Comparison of ENCODE assay signal across 36 cellular contexts in genomic region chr10:111354859-111355258, GRCh38.
"Had no signal": no experiment of that assay in that cellular context is flagged by ENCODE, and none has a peak within 500 bp of the region (broad histone marks: within the 10 kb centered on the region; RNA-seq: fewer than 3 reads in every experiment).

No MANE protein-coding gene starts in this region.

- H3K4me1 Mint-ChIP-seq: activated naive CD4-positive, alpha-beta T cell treated with anti-CD3 and anti-CD28 coated beads, Interleukin-2, amount 10 ng/mL, durations not matched to agents 7 days and 5 days; activated naive CD4-positive, alpha-beta T cell treated with anti-CD3 and anti-CD28 coated beads, Interleukin-2, amount 50 U/mL, for 24 hours; activated naive CD8-positive, alpha-beta T cell treated with anti-CD3 and anti-CD28 coated beads, Interleukin-2, amount 10 ng/mL, durations not matched to agents 7 days and 5 days; activated naive CD8-positive, alpha-beta T cell treated with anti-CD3 and anti-CD28 coated beads, Interleukin-2, amount 50 U/mL, for 24 hours; activated T-helper 17 cell treated with anti-CD3 and anti-CD28 coated beads, Interleukin-2, amount 50 U/mL, for 72 hours; brain; central memory CD8-positive, alpha-beta T cell had no signal

- ATAC-seq: activated naive CD4-positive, alpha-beta T cell treated with anti-CD3 and anti-CD28 coated beads, Interleukin-2, amount 50 U/mL, for 72 hours; activated naive CD8-positive, alpha-beta T cell treated with anti-CD3 and anti-CD28 coated beads, Interleukin-2, amount 50 U/mL, for 24 hours; activated T-cell treated with anti-CD3 and anti-CD28 coated beads, Interleukin-2, amount 50 U/mL, for 4 hours; activated T-cell treated with anti-CD3 and anti-CD28 coated beads, Interleukin-2, amount 50 U/mL, for 72 hours; activated T-helper 17 cell treated with anti-CD3 and anti-CD28 coated beads, Interleukin-2, amount 50 U/mL, for 72 hours; body of pancreas had no signal

- H3K4me1 ChIP-seq: adrenal gland, ascending aorta, body of pancreas, breast epithelium had no signal

- H3K27me3 ChIP-seq: adrenal gland, ascending aorta, body of pancreas, brain microvascular endothelial cell, breast epithelium, cardiac muscle cell had no signal

- H3K36me3 Mint-ChIP-seq: activated naive CD4-positive, alpha-beta T cell treated with anti-CD3 and anti-CD28 coated beads, Interleukin-2, amount 10 ng/mL, durations not matched to agents 7 days and 5 days; activated naive CD4-positive, alpha-beta T cell treated with anti-CD3 and anti-CD28 coated beads, Interleukin-2, amount 50 U/mL, for 24 hours; activated naive CD4-positive, alpha-beta T cell treated with anti-CD3 and anti-CD28 coated beads, Interleukin-2, amount 50 U/mL, for 72 hours; activated naive CD8-positive, alpha-beta T cell; activated naive CD8-positive, alpha-beta T cell treated with anti-CD3 and anti-CD28 coated beads, Interleukin-2, amount 10 ng/mL, durations not matched to agents 7 days and 5 days; brain had no signal

- DNase-seq: activated effector memory CD4-positive, alpha-beta T cell treated with anti-CD3 and anti-CD28 coated beads, Interleukin-2, amount 50 U/mL, for 16 hours; activated effector memory CD4-positive, alpha-beta T cell treated with Interleukin-2 at 50 U/mL for 16 hours; activated gamma-delta T cell; activated gamma-delta T cell treated with Interleukin-2 at 50 U/mL for 16 hours; activated naive CD4-positive, alpha-beta T cell; activated naive CD4-positive, alpha-beta T cell treated with anti-CD3 and anti-CD28 coated beads for 36 hours; activated naive CD4-positive, alpha-beta T cell treated with anti-CD3 and anti-CD28 coated beads, Interleukin-2, amount 10 ng/mL, durations not matched to agents 7 days and 5 days; activated naive CD4-positive, alpha-beta T cell treated with anti-CD3 and anti-CD28 coated beads, Interleukin-2, amount 50 U/mL, for 16 hours; activated naive CD4-positive, alpha-beta T cell treated with Interleukin-2 at 50 U/mL for 16 hours; activated naive CD8-positive, alpha-beta T cell treated with anti-CD3 and anti-CD28 coated beads, Interleukin-2, amount 10 ng/mL, durations not matched to agents 7 days and 5 days; activated naive CD8-positive, alpha-beta T cell treated with anti-CD3 and anti-CD28 coated beads, Interleukin-2, amount 50 U/mL, for 24 hours; activated T-cell treated with anti-CD3 and anti-CD28 coated beads, Interleukin-2, amount 50 U/mL, for 24 hours; activated T-cell treated with anti-CD3 and anti-CD28 coated beads, Interleukin-2, amount 50 U/mL, for 4 hours; activated T-cell treated with anti-CD3 and anti-CD28 coated beads, Interleukin-2, amount 50 U/mL, for 48 hours; activated T-cell treated with anti-CD3 and anti-CD28 coated beads, Interleukin-2, amount 50 U/mL, for 72 hours; adrenal gland; amniotic stem cell; amygdala; anterior cingulate cortex; aorta; body of pancreas; brain microvascular endothelial cell; caudate nucleus; central memory CD4-positive, alpha-beta T cell; cerebellar nuclear complex had no signal

- H3K27ac Mint-ChIP-seq: activated naive CD4-positive, alpha-beta T cell treated with anti-CD3 and anti-CD28 coated beads for 36 hours; activated naive CD4-positive, alpha-beta T cell treated with anti-CD3 and anti-CD28 coated beads, Interleukin-2, amount 10 ng/mL, durations not matched to agents 7 days and 5 days; activated naive CD4-positive, alpha-beta T cell treated with anti-CD3 and anti-CD28 coated beads, Interleukin-2, amount 50 U/mL, for 24 hours; activated naive CD4-positive, alpha-beta T cell treated with anti-CD3 and anti-CD28 coated beads, Interleukin-2, amount 50 U/mL, for 72 hours; activated naive CD8-positive, alpha-beta T cell; activated naive CD8-positive, alpha-beta T cell treated with anti-CD3 and anti-CD28 coated beads, Interleukin-2, amount 10 ng/mL, durations not matched to agents 7 days and 5 days; activated naive CD8-positive, alpha-beta T cell treated with anti-CD3 and anti-CD28 coated beads, Interleukin-2, amount 50 U/mL, for 24 hours; activated T-cell treated with anti-CD3 and anti-CD28 coated beads, Interleukin-2, amount 50 U/mL, for 24 hours; activated T-cell treated with anti-CD3 and anti-CD28 coated beads, Interleukin-2, amount 50 U/mL, for 72 hours; activated T-helper 1 cell treated with anti-CD3 and anti-CD28 coated beads, Interleukin-12 subunit alpha, Interleukin-12 subunit beta, Interleukin-2, Interleukin-4 antibody, amounts not matched to agents 30 ng/mL and 10 ng/mL and 1 ng/mL, durations not matched to agents 14 hours and 24 hours and 36 hours; activated T-helper 17 cell treated with anti-CD3 and anti-CD28 coated beads, Interleukin-2, amount 50 U/mL, for 72 hours; activated T-helper 2 cell treated with anti-CD3 and anti-CD28 coated beads, Interferon-gamma antibody, Interleukin-2, Interleukin-4, amounts not matched to agents 10 μg/mL and 5 μg/mL and 100 μg/mL, durations not matched to agents 14 hours and 24 hours and 36 hours; brain had no signal

- H3K9me3 ChIP-seq: adrenal gland, ascending aorta, body of pancreas, breast epithelium had no signal

- H3K4me3 ChIP-seq: adrenal gland, ascending aorta, body of pancreas, breast epithelium, cardiac muscle cell had no signal

- H3K4me3 Mint-ChIP-seq: activated naive CD4-positive, alpha-beta T cell treated with anti-CD3 and anti-CD28 coated beads for 36 hours; activated naive CD4-positive, alpha-beta T cell treated with anti-CD3 and anti-CD28 coated beads, Interleukin-2, amount 10 ng/mL, durations not matched to agents 7 days and 5 days; activated naive CD4-positive, alpha-beta T cell treated with anti-CD3 and anti-CD28 coated beads, Interleukin-2, amount 50 U/mL, for 24 hours; activated naive CD8-positive, alpha-beta T cell; activated naive CD8-positive, alpha-beta T cell treated with anti-CD3 and anti-CD28 coated beads, Interleukin-2, amount 10 ng/mL, durations not matched to agents 7 days and 5 days; activated naive CD8-positive, alpha-beta T cell treated with anti-CD3 and anti-CD28 coated beads, Interleukin-2, amount 50 U/mL, for 24 hours; activated T-cell treated with anti-CD3 and anti-CD28 coated beads, Interleukin-2, amount 50 U/mL, for 24 hours; activated T-cell treated with anti-CD3 and anti-CD28 coated beads, Interleukin-2, amount 50 U/mL, for 4 hours; activated T-cell treated with anti-CD3 and anti-CD28 coated beads, Interleukin-2, amount 50 U/mL, for 72 hours; activated T-helper 1 cell treated with anti-CD3 and anti-CD28 coated beads, Interleukin-12 subunit alpha, Interleukin-12 subunit beta, Interleukin-2, Interleukin-4 antibody, amounts not matched to agents 30 ng/mL and 10 ng/mL and 1 ng/mL, durations not matched to agents 14 hours and 24 hours and 36 hours; activated T-helper 17 cell treated with anti-CD3 and anti-CD28 coated beads, Interleukin-2, amount 50 U/mL, for 72 hours; brain; central memory CD8-positive, alpha-beta T cell had no signal

- H3K9me3 Mint-ChIP-seq: activated naive CD4-positive, alpha-beta T cell treated with anti-CD3 and anti-CD28 coated beads for 36 hours; activated naive CD4-positive, alpha-beta T cell treated with anti-CD3 and anti-CD28 coated beads, Interleukin-2, amount 10 ng/mL, durations not matched to agents 7 days and 5 days; activated naive CD4-positive, alpha-beta T cell treated with anti-CD3 and anti-CD28 coated beads, Interleukin-2, amount 50 U/mL, for 24 hours; activated naive CD4-positive, alpha-beta T cell treated with anti-CD3 and anti-CD28 coated beads, Interleukin-2, amount 50 U/mL, for 72 hours; activated naive CD8-positive, alpha-beta T cell treated with anti-CD3 and anti-CD28 coated beads, Interleukin-2, amount 10 ng/mL, durations not matched to agents 7 days and 5 days; activated naive CD8-positive, alpha-beta T cell treated with anti-CD3 and anti-CD28 coated beads, Interleukin-2, amount 50 U/mL, for 24 hours; activated T-cell treated with anti-CD3 and anti-CD28 coated beads, Interleukin-2, amount 50 U/mL, for 24 hours; activated T-cell treated with anti-CD3 and anti-CD28 coated beads, Interleukin-2, amount 50 U/mL, for 4 hours; activated T-cell treated with anti-CD3 and anti-CD28 coated beads, Interleukin-2, amount 50 U/mL, for 72 hours; activated T-helper 1 cell treated with anti-CD3 and anti-CD28 coated beads, Interleukin-12 subunit alpha, Interleukin-12 subunit beta, Interleukin-2, Interleukin-4 antibody, amounts not matched to agents 30 ng/mL and 10 ng/mL and 1 ng/mL, durations not matched to agents 14 hours and 24 hours and 36 hours; activated T-helper 17 cell treated with anti-CD3 and anti-CD28 coated beads, Interleukin-2, amount 50 U/mL, for 72 hours; activated T-helper 2 cell treated with anti-CD3 and anti-CD28 coated beads, Interferon-gamma antibody, Interleukin-2, Interleukin-4, amounts not matched to agents 10 μg/mL and 5 μg/mL and 100 μg/mL, durations not matched to agents 14 hours and 24 hours and 36 hours; central memory CD8-positive, alpha-beta T cell had no signal

- H3K27ac ChIP-seq: adrenal gland, ascending aorta, body of pancreas, brain microvascular endothelial cell, breast epithelium, cardiac muscle cell had no signal

- H3K36me3 ChIP-seq: adrenal gland, ascending aorta, brain microvascular endothelial cell, breast epithelium, cardiac muscle cell had no signal
